ENCODE assay signal across 1 cellular context in genomic region chr9:128636024-128636390, GRCh38.
TF ChIP-seq lines count a peak whose summit lies in the region.

No MANE protein-coding gene starts in this region.

TF ChIP-seq in GM23338, 12 proteins besides CTCF, POLR2A, EP300 and RAD21:
- TF ChIP-seq ZNF462 (CRISPR knock-in tag; IDR thresholded peaks at IDR 0.05) = no peak
- TF ChIP-seq POLR2AphosphoS5 (IDR thresholded peaks at IDR 0.05; ENCODE audit: low read depth) = no peak
- no peak for TF ChIP-seq NANOG (IDR thresholded peaks at IDR 0.05; ENCODE audit: borderline replicate concordance)
- TF ChIP-seq CREB1 (CRISPR knock-in tag; IDR thresholded peaks at IDR 0.05; ENCODE audit: low read depth) = no peak
- TF ChIP-seq STAT1 (IDR thresholded peaks at IDR 0.05; ENCODE audit: unreplicated experiment) = no peak
- TF ChIP-seq EZH2phosphoT487 (IDR thresholded peaks at IDR 0.05; ENCODE audit: unreplicated experiment) = no peak
- no peak for TF ChIP-seq ETS1 (IDR thresholded peaks at IDR 0.05)
- TF ChIP-seq JUNB (IDR thresholded peaks at IDR 0.05; ENCODE audit: unreplicated experiment) = no peak
- TF ChIP-seq ZNF331 (CRISPR knock-in tag; IDR thresholded peaks at IDR 0.05; ENCODE audit: low read depth) = no peak
- TF ChIP-seq ZNF114 (CRISPR knock-in tag; IDR thresholded peaks at IDR 0.05) = no peak
- TF ChIP-seq, protein P1, sequence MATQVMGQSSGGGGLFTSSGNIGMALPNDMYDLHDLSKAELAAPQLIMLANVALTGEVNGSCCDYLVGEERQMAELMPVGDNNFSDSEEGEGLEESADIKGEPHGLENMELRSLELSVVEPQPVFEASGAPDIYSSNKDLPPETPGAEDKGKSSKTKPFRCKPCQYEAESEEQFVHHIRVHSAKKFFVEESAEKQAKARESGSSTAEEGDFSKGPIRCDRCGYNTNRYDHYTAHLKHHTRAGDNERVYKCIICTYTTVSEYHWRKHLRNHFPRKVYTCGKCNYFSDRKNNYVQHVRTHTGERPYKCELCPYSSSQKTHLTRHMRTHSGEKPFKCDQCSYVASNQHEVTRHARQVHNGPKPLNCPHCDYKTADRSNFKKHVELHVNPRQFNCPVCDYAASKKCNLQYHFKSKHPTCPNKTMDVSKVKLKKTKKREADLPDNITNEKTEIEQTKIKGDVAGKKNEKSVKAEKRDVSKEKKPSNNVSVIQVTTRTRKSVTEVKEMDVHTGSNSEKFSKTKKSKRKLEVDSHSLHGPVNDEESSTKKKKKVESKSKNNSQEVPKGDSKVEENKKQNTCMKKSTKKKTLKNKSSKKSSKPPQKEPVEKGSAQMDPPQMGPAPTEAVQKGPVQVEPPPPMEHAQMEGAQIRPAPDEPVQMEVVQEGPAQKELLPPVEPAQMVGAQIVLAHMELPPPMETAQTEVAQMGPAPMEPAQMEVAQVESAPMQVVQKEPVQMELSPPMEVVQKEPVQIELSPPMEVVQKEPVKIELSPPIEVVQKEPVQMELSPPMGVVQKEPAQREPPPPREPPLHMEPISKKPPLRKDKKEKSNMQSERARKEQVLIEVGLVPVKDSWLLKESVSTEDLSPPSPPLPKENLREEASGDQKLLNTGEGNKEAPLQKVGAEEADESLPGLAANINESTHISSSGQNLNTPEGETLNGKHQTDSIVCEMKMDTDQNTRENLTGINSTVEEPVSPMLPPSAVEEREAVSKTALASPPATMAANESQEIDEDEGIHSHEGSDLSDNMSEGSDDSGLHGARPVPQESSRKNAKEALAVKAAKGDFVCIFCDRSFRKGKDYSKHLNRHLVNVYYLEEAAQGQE (IDR thresholded peaks at IDR 0.05; ENCODE audit: unreplicated experiment) = no peak
- no peak for TF ChIP-seq EZH2 (IDR thresholded peaks at IDR 0.05; ENCODE audit: low read depth, unreplicated experiment)
